In genomic region chr7:69452797-69453196, GRCh38 we compare ENCODE assay signal across 22 cellular contexts.
DNase-seq lines count a peak whose midpoint lies in the region; ATAC-seq and TF ChIP-seq lines count a peak whose summit lies in the region.
"Had no signal": no experiment of that assay in that cellular context is flagged by ENCODE, and none has a peak within 500 bp of the region (broad histone marks: within the 10 kb centered on the region; RNA-seq: fewer than 3 reads in every experiment).

No MANE protein-coding gene starts in this region.

- peak; percentile 16; the same call in 1 of the 2 replicates for TF ChIP-seq RAD21 in SK-N-SH (IDR thresholded peaks at IDR 0.05; ENCODE audit: low read length)

- H3K4me2 ChIP-seq in SK-N-SH: no peak overlapping the region
- H3K4me2 ChIP-seq: A549, BLaER1 had no signal

- POLR2A ChIA-PET in SK-N-SH (lab: Yijun Ruan, JAX) (no interaction called here), HEK293 (lab: Yijun Ruan, JAX) (no interaction called here)

- no peaks in the 10 kb centered on the region for H4K20me1 ChIP-seq in SK-N-SH (ENCODE audit: insufficient read depth)
- H4K20me1 ChIP-seq: BLaER1 had no signal

- H3K4me3 ChIP-seq in SK-N-SH (ENCODE audit: low read depth in 2 of 2, low read length in 1 of 2) (no peak overlapping the region), HEK293 (ENCODE audit: low read depth, low read length) (no peak overlapping the region)
- H3K4me3 ChIP-seq: A549, BLaER1, GM12878 had no signal

- ATAC-seq in SK-N-SH treated with all-trans-retinoic acid at 6 μM for 48 hours: no peak
- ATAC-seq: A549, GM12878 had no signal

- H3F3A ChIP-seq in SK-N-SH (replicated peaks; ENCODE audit: insufficient read depth): no peaks in the 10 kb centered on the region

- no peaks in the 10 kb centered on the region for H3K9me2 ChIP-seq in SK-N-SH

- H3K27me3 ChIP-seq in SK-N-SH (ENCODE audit: insufficient read depth): no peaks in the 10 kb centered on the region
- H3K27me3 ChIP-seq: BLaER1 had no signal

- no peak overlapping the region for H2AFZ ChIP-seq in SK-N-SH (ENCODE audit: low read depth)

- H3K9ac ChIP-seq in SK-N-SH: no peak overlapping the region
- H3K9ac ChIP-seq: BLaER1 had no signal

- H3K79me2 ChIP-seq in SK-N-SH (ENCODE audit: insufficient read depth): no peaks in the 10 kb centered on the region

- CTCF ChIA-PET in SK-N-SH (lab: Yijun Ruan, JAX) (no interaction called here), HEK293 (lab: Yijun Ruan, JAX) (no interaction called here)

- H3K27ac ChIP-seq in SK-N-SH (ENCODE audit: low read depth in 2 of 2, low read length in 1 of 2) (no peak overlapping the region), HEK293 (ENCODE audit: extremely low read depth, low read depth, low read length) (no peak overlapping the region)
- H3K27ac ChIP-seq: 22Rv1, A549, BLaER1 had no signal

- peak in 1 of 2 experiments; percentile 49; a peak in 1 of 4 replicates for TF ChIP-seq EP300 in SK-N-SH (IDR thresholded peaks at IDR 0.05; ENCODE audit: borderline replicate concordance in 1 of 2, low read depth in 1 of 2, low read length in 1 of 2)

- TF ChIP-seq CTCF in SK-N-SH (IDR thresholded peaks at IDR 0.05) (no peak), HEK293 (tag by site-specific recombination; IDR thresholded peaks at IDR 0.05) (no peak)

- H3K9me3 ChIP-seq in SK-N-SH: no peaks in the 10 kb centered on the region
- H3K9me3 ChIP-seq in HEK293 (ENCODE audit: control insufficient read depth, insufficient read depth, low read depth, low read length): no peaks in the 10 kb centered on the region
- H3K9me3 ChIP-seq: A549, BLaER1 had no signal

- 50% methylated on average over 2 of the region's 2 CpGs for WGBS in SK-N-SH (ENCODE audit: low lambda C conversion rate)

- H3K36me3 ChIP-seq in SK-N-SH (replicated peaks in 1 of 2; ENCODE audit: control insufficient read depth in 1 of 2, insufficient read depth in 2 of 2, low read length in 1 of 2): no peaks in the 10 kb centered on the region
- no peaks in the 10 kb centered on the region for H3K36me3 ChIP-seq in HEK293 (ENCODE audit: control insufficient read depth in 2 of 2, insufficient read depth in 1 of 2, low read length in 2 of 2)
- H3K36me3 ChIP-seq: BLaER1 had no signal

- DNase-seq in SK-N-SH (no peak), NCI-H82 treated with DMSO at 0.1 percent for 48 hours (lab: John Stamatoyannopoulos, UW; ENCODE audit: unreplicated experiment) (peak; percentile 43), nucleus accumbens (lab: John Stamatoyannopoulos, UW) (no peak)
- DNase-seq: AML-193; C1 segment of cervical spinal cord; CD4-positive, alpha-beta memory T cell; CD4-positive, CD25-positive, alpha-beta regulatory T cell; CD8-positive, alpha-beta memory T cell; COR-L47; DMS 273 treated with DMSO at 0.1 percent for 48 hours; DMS153; DMS53; DMS79; DND-41; EL; GDM1 had no signal

- peaks cover 0 to under 1% of the 10 kb centered on the region in 2 experiments; a peak in 1 of 4 replicates for H3K4me1 ChIP-seq in SK-N-SH (ENCODE audit: control insufficient read depth in 1 of 2, insufficient read depth in 2 of 2, low read depth in 1 of 2, low read length in 1 of 2)
- H3K4me1 ChIP-seq in HEK293 (ENCODE audit: control insufficient read depth, insufficient read depth, low read length): no peaks in the 10 kb centered on the region
- H3K4me1 ChIP-seq: A549, BLaER1 had no signal

TF ChIP-seq in SK-N-SH, 30 proteins besides CTCF, POLR2A, EP300 and RAD21:
- TF ChIP-seq RCOR1 (IDR thresholded peaks at IDR 0.05; ENCODE audit: low read length): peak; percentile 69; the same call in 1 of the 2 replicates
- TF ChIP-seq FOSL2 (IDR thresholded peaks at IDR 0.05; ENCODE audit: borderline replicate concordance, low read depth): no peak
- TF ChIP-seq ZBTB33 (IDR thresholded peaks at IDR 0.05; ENCODE audit: borderline replicate concordance, low read depth): no peak
- no peak for TF ChIP-seq YY1 (IDR thresholded peaks at IDR 0.05; ENCODE audit: low read depth)
- no peak for TF ChIP-seq CHD2 (IDR thresholded peaks at IDR 0.05; ENCODE audit: low read length, partially characterized antibody)
- TF ChIP-seq GATA2 (CRISPR knock-in tag; IDR thresholded peaks at IDR 0.05): peak; percentile 74
- TF ChIP-seq FOXJ3 (CRISPR knock-in tag; IDR thresholded peaks at IDR 0.05): 0 out of 2 replicates have a peak, but pooled peaks have one; percentile 23
- TF ChIP-seq GABPA (IDR thresholded peaks at IDR 0.05; ENCODE audit: low read depth): no peak
- no peak for TF ChIP-seq ELF1 (IDR thresholded peaks at IDR 0.05)

TF ChIP-seq in SK-N-SH treated with all-trans-retinoic acid at 6 μM for 48 hours, 23 proteins besides CTCF, POLR2A, EP300 and RAD21:
- TF ChIP-seq CREB5 (CRISPR knock-in tag; IDR thresholded peaks at IDR 0.05; ENCODE audit: low read depth): no peak
- no peak for TF ChIP-seq ZFP30 (CRISPR knock-in tag; IDR thresholded peaks at IDR 0.05)
- no peak for TF ChIP-seq SNAI2 (CRISPR knock-in tag; IDR thresholded peaks at IDR 0.05)

TF ChIP-seq in HEK293, 187 proteins besides CTCF, POLR2A, EP300 and RAD21:
- TF ChIP-seq WT1 (tag by site-specific recombination; IDR thresholded peaks at IDR 0.05) (peak; percentile 18; the same call in 1 of the 2 replicates), ZNF621 (tag by site-specific recombination; IDR thresholded peaks at IDR 0.05) (no peak)
